Comparison of ENCODE assay signal across 1 cellular context in genomic region chr1:8077120-8077573, GRCh38.
TF ChIP-seq lines count a peak whose summit lies in the region.

No MANE protein-coding gene starts in this region.

TF ChIP-seq in K562, 482 proteins besides CTCF, POLR2A, EP300 and RAD21 (continued from another document):
- TF ChIP-seq ZBTB11 (CRISPR knock-in tag; IDR thresholded peaks at IDR 0.05) (no peak), TCF15 (CRISPR knock-in tag; IDR thresholded peaks at IDR 0.05) (no peak), POLR2B (IDR thresholded peaks at IDR 0.05; ENCODE audit: low read depth, partially characterized antibody) (no peak), ZNF133 (CRISPR knock-in tag; IDR thresholded peaks at IDR 0.05) (no peak)
